ENCODE assay signal across 14 cellular contexts in the genomic region with DNA sequence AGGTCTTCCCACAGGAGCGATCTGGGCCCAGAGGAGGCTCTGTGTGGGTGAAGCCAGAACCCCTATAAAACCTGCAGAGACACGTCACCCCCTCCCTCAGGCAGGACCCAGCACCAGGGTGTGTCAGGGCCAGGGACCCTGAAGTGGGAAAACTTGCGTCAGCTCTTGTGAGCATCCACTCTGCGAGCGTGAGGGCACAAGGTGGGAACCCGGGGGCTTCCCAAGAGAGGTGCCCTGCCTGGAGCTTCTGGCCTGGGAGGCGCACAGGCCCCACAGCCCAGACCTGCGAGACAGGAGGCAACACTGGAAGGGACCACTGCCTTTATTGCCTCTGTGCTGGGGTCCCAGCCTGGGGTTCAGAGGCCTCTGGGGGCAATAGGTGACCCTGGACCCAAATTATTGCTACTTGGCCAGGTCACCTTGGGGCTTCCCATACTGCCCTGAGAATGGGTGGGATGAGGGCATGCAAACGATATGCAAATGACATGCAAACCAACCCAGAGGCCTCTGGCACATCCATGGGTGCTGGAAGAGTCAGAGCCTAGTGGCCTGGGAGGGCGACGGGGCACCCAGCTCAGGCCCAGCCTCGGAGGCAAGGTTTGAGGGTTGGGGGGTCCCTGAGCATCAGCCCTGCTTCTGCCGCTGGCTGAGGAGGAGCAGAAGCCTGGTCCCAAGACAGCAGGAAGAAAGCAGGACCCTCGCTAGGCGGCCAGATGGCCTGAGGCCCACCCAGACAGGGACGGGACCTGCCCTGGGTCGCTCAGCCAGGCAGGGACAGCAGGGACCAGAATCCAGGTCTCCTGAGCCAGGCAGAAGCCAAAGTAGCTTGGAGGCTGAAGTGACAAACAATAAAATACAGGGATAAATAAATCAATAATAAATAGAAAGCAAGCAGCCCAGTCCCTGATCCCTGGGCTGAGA. TPM values are rescaled to one million over a fixed set of nuclear protein-coding genes. Genes with fewer than 3 reads are reported as not detected.
DNase-seq lines count a peak whose midpoint lies in the region; ATAC-seq and TF ChIP-seq lines count a peak whose summit lies in the region.
"Had no signal": no experiment of that assay in that cellular context is flagged by ENCODE, and none has a peak within 500 bp of the region (broad histone marks: within the 10 kb centered on the region; RNA-seq: fewer than 3 reads in every experiment).

No MANE protein-coding gene starts in this region.

- no peaks in the 10 kb centered on the region for H3K36me3 ChIP-seq in body of pancreas (replicated peaks in 1 of 2; ENCODE audit: insufficient read depth in 1 of 2, low read depth in 2 of 2)

- no peak overlapping the region for H3K27ac Mint-ChIP-seq in natural killer cell treated with Interleukin-12 subunit alpha and Interleukin-12 subunit beta and Interleukin-15 and Interleukin-18, amount 100 ng/mL, for 72 hours
- H3K27ac Mint-ChIP-seq in natural killer cell: no peak overlapping the region
- no peak overlapping the region for H3K27ac Mint-ChIP-seq in neural crest cell (ENCODE audit: unreplicated experiment)
- peak overlapping the region; percentile 99 for H3K27ac Mint-ChIP-seq in type B pancreatic cell

- no peak for TF ChIP-seq POLR2A in body of pancreas (IDR thresholded peaks at IDR 0.05)

- no peaks in the 10 kb centered on the region for H3K9me3 ChIP-seq in body of pancreas
- H3K9me3 ChIP-seq: BLaER1 had no signal

- H3K27me3 ChIP-seq in body of pancreas: no peaks in the 10 kb centered on the region
- H3K27me3 ChIP-seq: BLaER1 had no signal

- H3K9me3 Mint-ChIP-seq in natural killer cell treated with Interleukin-12 subunit alpha and Interleukin-12 subunit beta and Interleukin-15 and Interleukin-18, amount 100 ng/mL, for 72 hours: no peaks in the 10 kb centered on the region
- no peaks in the 10 kb centered on the region for H3K9me3 Mint-ChIP-seq in natural killer cell
- no peaks in the 10 kb centered on the region for H3K9me3 Mint-ChIP-seq in neural crest cell
- no peaks in the 10 kb centered on the region for H3K9me3 Mint-ChIP-seq in type B pancreatic cell

- TF ChIP-seq CTCF in natural killer cell (IDR thresholded peaks at IDR 0.05) (no peak), neural crest cell (conservative IDR thresholded peaks at IDR 0.05) (no peak), type B pancreatic cell (conservative IDR thresholded peaks at IDR 0.05) (no peak), body of pancreas (IDR thresholded peaks at IDR 0.05) (no peak)

- no peak overlapping the region for H3K27ac ChIP-seq in body of pancreas
- H3K27ac ChIP-seq: BLaER1 had no signal

- no peak overlapping the region for H3K4me3 Mint-ChIP-seq in natural killer cell treated with Interleukin-12 subunit alpha and Interleukin-12 subunit beta and Interleukin-15 and Interleukin-18, amount 100 ng/mL, for 72 hours
- H3K4me3 Mint-ChIP-seq in natural killer cell (no peak overlapping the region), neural crest cell (peak overlapping the region; percentile 38), type B pancreatic cell (no peak overlapping the region)

- DNase-seq in natural killer cell treated with Interleukin-12 subunit alpha and Interleukin-12 subunit beta and Interleukin-15 and Interleukin-18, amount 100 ng/mL, for 72 hours (ENCODE audit: low spot score): peak; percentile 52
- DNase-seq in natural killer cell (no peak), NCI-H526 (lab: John Stamatoyannopoulos, UW) (peak; percentile 87 to 93), neural crest cell (ENCODE audit: low read depth, low spot score) (no peak), type B pancreatic cell (ENCODE audit: extremely low spot score, unreplicated experiment) (no peak), activated T-cell treated with anti-CD3 and anti-CD28 coated beads for 4 hours (no peak), body of pancreas (no peak), DMS53 (lab: John Stamatoyannopoulos, UW) (no peak)
- DNase-seq: NCI-H1436; NCI-H2029 treated with DMSO at 0.1 percent for 48 hours; NCI-H510A treated with DMSO at 0.1 percent for 48 hours; NK-92 treated with Interleukin-12 subunit alpha and Interleukin-12 subunit beta, amount 100 ng/mL, for 24 hours had no signal

- H3K4me3 ChIP-seq in body of pancreas: no peak overlapping the region
- H3K4me3 ChIP-seq: BLaER1 had no signal

- no peaks in the 10 kb centered on the region for H3K36me3 Mint-ChIP-seq in natural killer cell treated with Interleukin-12 subunit alpha and Interleukin-12 subunit beta and Interleukin-15 and Interleukin-18, amount 100 ng/mL, for 72 hours
- H3K36me3 Mint-ChIP-seq in natural killer cell (no peaks in the 10 kb centered on the region), neural crest cell (ENCODE audit: low read depth) (peaks cover 3% of the 10 kb centered on the region), type B pancreatic cell (no peaks in the 10 kb centered on the region)

- intact Hi-C loops in natural killer cell (cut with micrococcal nuclease) (no loop called here), body of pancreas (cut with DNase I) (loop anchor here (10.0 kb wide), 1 partner anchor 202 kb away; no protein-coding TSS in a partner anchor)

- ATAC-seq in natural killer cell treated with Interleukin-12 subunit alpha and Interleukin-12 subunit beta and Interleukin-15 and Interleukin-18, amount 100 ng/mL, for 72 hours: no peak
- ATAC-seq in natural killer cell: no peak
- no peak for ATAC-seq in body of pancreas

- H3K27me3 Mint-ChIP-seq in natural killer cell treated with Interleukin-12 subunit alpha and Interleukin-12 subunit beta and Interleukin-15 and Interleukin-18, amount 100 ng/mL, for 72 hours: no peaks in the 10 kb centered on the region
- no peaks in the 10 kb centered on the region for H3K27me3 Mint-ChIP-seq in natural killer cell (ENCODE audit: low read depth in 2 of 2)
- peaks cover 5% of the 10 kb centered on the region for H3K27me3 Mint-ChIP-seq in neural crest cell (ENCODE audit: low read depth)
- no peaks in the 10 kb centered on the region for H3K27me3 Mint-ChIP-seq in type B pancreatic cell

- peaks cover 29% of the 10 kb centered on the region for H3K4me1 ChIP-seq in body of pancreas

- H3K4me1 Mint-ChIP-seq in natural killer cell treated with Interleukin-12 subunit alpha and Interleukin-12 subunit beta and Interleukin-15 and Interleukin-18, amount 100 ng/mL, for 72 hours (ENCODE audit: low read depth in 2 of 2): peaks cover 0 to 5% of the 10 kb centered on the region in 2 donors
- H3K4me1 Mint-ChIP-seq in natural killer cell (peaks cover 0 to 5% of the 10 kb centered on the region in 2 donors), neural crest cell (peaks cover 12% of the 10 kb centered on the region), type B pancreatic cell (ENCODE audit: unreplicated experiment) (peaks cover 27% of the 10 kb centered on the region)

- WGBS in body of pancreas, 2 donors: 94 to 98% methylated on average over 8 to 17 of the region's 17 CpGs

RNA-seq across cellular contexts. Expression of a gene that starts 5.1 kb away (rescaled TPM):
- under 1 TPM; 0.12 to 0.81 TPM for total RNA-seq in natural killer cell treated with Interleukin-12 subunit alpha and Interleukin-12 subunit beta and Interleukin-15 and Interleukin-18, amount 100 ng/mL, for 72 hours
- total RNA-seq in natural killer cell: under 1 TPM; 0.25 to 0.41 (median 0.33) TPM
- 0.44 and 0.82 TPM in 2 replicates for total RNA-seq in neural crest cell
- total RNA-seq in type B pancreatic cell (ENCODE audit: low replicate concordance): 0.29 and 0.82 TPM in 2 replicates
- under 1 TPM in 1 of 2 donors, not detected in 1; 0.66 TPM for total RNA-seq in body of pancreas
- total RNA-seq: SK-MEL-5 had no signal

RNA-seq across cellular contexts. Expression of a gene that starts 9.7 kb away (rescaled TPM):
- total RNA-seq in natural killer cell treated with Interleukin-12 subunit alpha and Interleukin-12 subunit beta and Interleukin-15 and Interleukin-18, amount 100 ng/mL, for 72 hours: 1 to 10 TPM; 1.7 to 4.3 TPM
- total RNA-seq in natural killer cell (1 to 10 TPM in 2 of 3 donors, under 1 TPM in 1; 0.80 to 2.2 (median 1.1) TPM), neural crest cell (0.75 TPM in 2 replicates), type B pancreatic cell (ENCODE audit: low replicate concordance) (1.7 and 2.6 TPM in 2 replicates), body of pancreas (1 to 10 TPM; 4.0 to 4.9 TPM)
- total RNA-seq: SK-MEL-5 had no signal

RNA-seq across cellular contexts. Expression of a gene that starts 17.2 kb away (rescaled TPM):
- total RNA-seq in natural killer cell treated with Interleukin-12 subunit alpha and Interleukin-12 subunit beta and Interleukin-15 and Interleukin-18, amount 100 ng/mL, for 72 hours: 10 to 100 TPM; 16.9 to 29.5 TPM
- 10 to 100 TPM in 2 of 3 donors, 1 to 10 TPM in 1; 9.7 to 18.1 (median 13.4) TPM for total RNA-seq in natural killer cell
- 56.0 and 63.3 TPM in 2 replicates for total RNA-seq in neural crest cell
- 67.4 and 68.2 TPM in 2 replicates for total RNA-seq in type B pancreatic cell (ENCODE audit: low replicate concordance)
- total RNA-seq in body of pancreas: 10 to 100 TPM; 41.8 to 92.3 TPM

RNA-seq across cellular contexts. Expression of a gene that starts 29.1 kb away (rescaled TPM):
- total RNA-seq in natural killer cell treated with Interleukin-12 subunit alpha and Interleukin-12 subunit beta and Interleukin-15 and Interleukin-18, amount 100 ng/mL, for 72 hours: 100 to 1,000 TPM in 1 of 2 donors, 10 to 100 TPM in 1; 45.4 to 123 TPM
- total RNA-seq in natural killer cell (1 to 10 TPM; 4.6 to 5.6 (median 4.7) TPM), neural crest cell (84.8 and 94.9 TPM in 2 replicates), type B pancreatic cell (ENCODE audit: low replicate concordance) (20.7 and 32.8 TPM in 2 replicates), body of pancreas (under 1 TPM in 1 of 2 donors, not detected in 1; 0.66 TPM)

Comparison
In these comparisons a context has a peak if more than half of its experiments do, and no peak if none do; other contexts are left out.
1. DNase-seq: peak in natural killer cell treated with Interleukin-12 subunit alpha and Interleukin-12 subunit beta and Interleukin-15 and Interleukin-18, amount 100 ng/mL, for 72 hours (single experiment) and NCI-H526 (2 of 2); none in natural killer cell (single experiment), neural crest cell (single experiment), type B pancreatic cell (single experiment), activated T-cell treated with anti-CD3 and anti-CD28 coated beads for 4 hours (single experiment), body of pancreas (0 of 4) and DMS53 (single experiment).